ENCODE assay signal across 9 cellular contexts in the genomic region with DNA sequence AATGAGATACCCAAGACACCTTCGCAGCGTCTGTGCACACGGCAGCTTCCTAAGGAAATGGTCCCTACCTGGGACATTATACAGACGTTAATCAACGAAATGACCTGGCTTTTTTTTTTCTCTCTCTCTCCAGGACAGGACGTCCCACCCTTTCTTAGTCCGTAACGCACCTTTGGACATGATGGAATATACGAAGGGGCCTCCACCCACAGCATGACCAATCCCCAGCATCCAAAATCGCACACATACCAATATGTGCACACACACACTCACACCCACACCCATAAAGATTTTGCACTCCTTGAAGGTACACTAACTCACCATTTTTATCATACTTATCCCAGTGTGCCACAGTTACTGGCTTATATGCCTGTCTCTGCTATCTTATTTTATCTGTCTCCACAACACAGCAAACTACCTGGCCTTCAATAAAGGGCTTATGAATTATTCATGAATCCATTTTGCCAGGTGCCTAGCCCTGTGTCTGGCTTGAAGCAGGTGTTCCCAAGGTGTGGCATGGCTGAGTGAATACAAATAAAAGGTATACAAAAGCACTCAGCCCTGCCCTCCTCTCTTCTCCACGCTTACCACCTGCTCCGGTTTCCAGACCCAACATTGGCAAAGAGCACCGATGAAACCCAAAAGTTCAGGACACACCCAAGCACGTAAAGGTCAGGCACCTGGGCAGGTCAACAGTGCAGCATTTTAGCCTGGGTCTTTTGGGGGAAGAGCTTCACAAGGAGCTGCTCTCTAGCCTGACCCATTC. TPM values are rescaled to one million over a fixed set of nuclear protein-coding genes. Genes with fewer than 3 reads are reported as not detected.
DNase-seq lines count a peak whose midpoint lies in the region; ATAC-seq, FAIRE-seq and TF ChIP-seq lines count a peak whose summit lies in the region.
"Had no signal": no experiment of that assay in that cellular context is flagged by ENCODE, and none has a peak within 500 bp of the region (broad histone marks: within the 10 kb centered on the region; RNA-seq: fewer than 3 reads in every experiment).

No MANE protein-coding gene starts in this region.

- H3K27me3 ChIP-seq in bronchial epithelial cell (ENCODE audit: control insufficient read depth, insufficient read depth, low read length), result no peaks in the 10 kb centered on the region

- ATAC-seq in HG02973 (IDR thresholded peaks at IDR 0.05; ENCODE audit: unreplicated experiment), result no peak

- no peak for FAIRE-seq in bronchial epithelial cell (lab: Jason Lieb, UNC)

- no peaks in the 10 kb centered on the region for H3K27me3 Mint-ChIP-seq in osteocyte (ENCODE audit: unreplicated experiment)
- H3K27me3 Mint-ChIP-seq in activated T-helper 2 cell treated with anti-CD3 and anti-CD28 coated beads, Interferon-gamma antibody, Interleukin-2, Interleukin-4, amounts not matched to agents 10 μg/mL and 5 μg/mL and 100 μg/mL, durations not matched to agents 14 hours and 24 hours and 36 hours (ENCODE audit: low read depth), result no peaks in the 10 kb centered on the region

- H3K4me3 ChIP-seq in bronchial epithelial cell (ENCODE audit: low read depth, low read length), result peak overlapping the region; percentile 43

- H3K9me3 Mint-ChIP-seq in osteocyte (ENCODE audit: unreplicated experiment), result no peaks in the 10 kb centered on the region
- no peaks in the 10 kb centered on the region for H3K9me3 Mint-ChIP-seq in activated T-helper 2 cell treated with anti-CD3 and anti-CD28 coated beads, Interferon-gamma antibody, Interleukin-2, Interleukin-4, amounts not matched to agents 10 μg/mL and 5 μg/mL and 100 μg/mL, durations not matched to agents 14 hours and 24 hours and 36 hours

- peaks cover 84% of the 10 kb centered on the region for H3K4me1 Mint-ChIP-seq in osteocyte (ENCODE audit: unreplicated experiment)
- H3K4me1 Mint-ChIP-seq in activated T-helper 2 cell treated with anti-CD3 and anti-CD28 coated beads, Interferon-gamma antibody, Interleukin-2, Interleukin-4, amounts not matched to agents 10 μg/mL and 5 μg/mL and 100 μg/mL, durations not matched to agents 14 hours and 24 hours and 36 hours (ENCODE audit: low read depth), result peaks cover 26% of the 10 kb centered on the region

- peak; percentile 95 for DNase-seq in DMS153 (lab: John Stamatoyannopoulos, UW)
- DNase-seq in NCI-H2081 treated with DMSO at 0.1 percent for 48 hours (lab: John Stamatoyannopoulos, UW), result peak; percentile 84
- no peak for DNase-seq in bronchial epithelial cell (ENCODE audit: low read depth)
- no peak for DNase-seq in osteocyte (ENCODE audit: extremely low spot score, unreplicated experiment)
- no peak for DNase-seq in NCI-H446 treated with DMSO at 0.1 percent for 48 hours (lab: John Stamatoyannopoulos, UW)
- no peak for DNase-seq in activated T-helper 2 cell treated with anti-CD3 and anti-CD28 coated beads, Interferon-gamma antibody, Interleukin-2, Interleukin-4, amounts not matched to agents 10 μg/mL and 5 μg/mL and 100 μg/mL, durations not matched to agents 14 hours and 24 hours and 36 hours (ENCODE audit: low spot score)
- DNase-seq in Ammon's horn (ENCODE audit: low spot score), result no peak
- DNase-seq: NCI-H1930 had no signal

- H3K27ac Mint-ChIP-seq in osteocyte (ENCODE audit: unreplicated experiment), result peak overlapping the region; percentile 96
- H3K27ac Mint-ChIP-seq in activated T-helper 2 cell treated with anti-CD3 and anti-CD28 coated beads, Interferon-gamma antibody, Interleukin-2, Interleukin-4, amounts not matched to agents 10 μg/mL and 5 μg/mL and 100 μg/mL, durations not matched to agents 14 hours and 24 hours and 36 hours, result no peak overlapping the region

- peaks cover 1% of the 10 kb centered on the region for H3K36me3 ChIP-seq in bronchial epithelial cell (ENCODE audit: control insufficient read depth, insufficient read depth, low read length)

- no peaks in the 10 kb centered on the region for H3K36me3 Mint-ChIP-seq in osteocyte (ENCODE audit: unreplicated experiment)
- no peaks in the 10 kb centered on the region for H3K36me3 Mint-ChIP-seq in activated T-helper 2 cell treated with anti-CD3 and anti-CD28 coated beads, Interferon-gamma antibody, Interleukin-2, Interleukin-4, amounts not matched to agents 10 μg/mL and 5 μg/mL and 100 μg/mL, durations not matched to agents 14 hours and 24 hours and 36 hours (ENCODE audit: low read depth)

- intact Hi-C loops in activated T-helper 2 cell treated with anti-CD3 and anti-CD28 coated beads, Interferon-gamma antibody, Interleukin-2, Interleukin-4, amounts not matched to agents 10 μg/mL and 5 μg/mL and 100 μg/mL, durations not matched to agents 14 hours and 24 hours and 36 hours (cut with micrococcal nuclease), result no loop called here

- TF ChIP-seq CTCF in bronchial epithelial cell (IDR thresholded peaks at IDR 0.05; ENCODE audit: insufficient read depth, low read length, severe bottlenecking) (no peak), osteocyte (IDR thresholded peaks at IDR 0.05) (no peak)

- H3K4me3 Mint-ChIP-seq in osteocyte (ENCODE audit: unreplicated experiment), result no peak overlapping the region
- H3K4me3 Mint-ChIP-seq in activated T-helper 2 cell treated with anti-CD3 and anti-CD28 coated beads, Interferon-gamma antibody, Interleukin-2, Interleukin-4, amounts not matched to agents 10 μg/mL and 5 μg/mL and 100 μg/mL, durations not matched to agents 14 hours and 24 hours and 36 hours (ENCODE audit: low read depth), result no peak overlapping the region

RNA-seq across cellular contexts. Expression of a gene that starts 2.2 kb away (rescaled TPM):
- total RNA-seq in bronchial epithelial cell, result 54.5 and 57.7 TPM in 2 replicates
- total RNA-seq in osteocyte, result 2.5 and 3.2 TPM in 2 replicates
- total RNA-seq in activated T-helper 2 cell treated with anti-CD3 and anti-CD28 coated beads, Interferon-gamma antibody, Interleukin-2, Interleukin-4, amounts not matched to agents 10 μg/mL and 5 μg/mL and 100 μg/mL, durations not matched to agents 14 hours and 24 hours and 36 hours, result not detected in 2 replicates

RNA-seq across cellular contexts. Expression of a gene that starts 10.8 kb away (rescaled TPM):
- 55.8 and 60.6 TPM in 2 replicates for total RNA-seq in bronchial epithelial cell
- total RNA-seq in osteocyte, result 16.4 and 17.0 TPM in 2 replicates
- 0.32 and 0.50 TPM in 2 replicates for total RNA-seq in activated T-helper 2 cell treated with anti-CD3 and anti-CD28 coated beads, Interferon-gamma antibody, Interleukin-2, Interleukin-4, amounts not matched to agents 10 μg/mL and 5 μg/mL and 100 μg/mL, durations not matched to agents 14 hours and 24 hours and 36 hours

RNA-seq across cellular contexts. Expression of a gene that starts 31.3 kb away (rescaled TPM):
- total RNA-seq in bronchial epithelial cell, result 26.9 and 47.0 TPM in 2 replicates
- 170 and 188 TPM in 2 replicates for total RNA-seq in osteocyte
- 37.6 TPM in 2 replicates for total RNA-seq in activated T-helper 2 cell treated with anti-CD3 and anti-CD28 coated beads, Interferon-gamma antibody, Interleukin-2, Interleukin-4, amounts not matched to agents 10 μg/mL and 5 μg/mL and 100 μg/mL, durations not matched to agents 14 hours and 24 hours and 36 hours

Comparison
In these comparisons a context has a peak if more than half of its experiments do, and no peak if none do; other contexts are left out.
1. DNase-seq: peak in DMS153 (single experiment) and NCI-H2081 treated with DMSO at 0.1 percent for 48 hours (single experiment); none in bronchial epithelial cell (single experiment), osteocyte (single experiment), NCI-H446 treated with DMSO at 0.1 percent for 48 hours (single experiment), activated T-helper 2 cell treated with anti-CD3 and anti-CD28 coated beads, Interferon-gamma antibody, Interleukin-2, Interleukin-4, amounts not matched to agents 10 μg/mL and 5 μg/mL and 100 μg/mL, durations not matched to agents 14 hours and 24 hours and 36 hours (single experiment) and Ammon's horn (single experiment).
2. RNA of a gene that starts 2.2 kb away (total RNA-seq): 54.5 to 57.7 TPM in bronchial epithelial cell; 2.5 to 3.2 TPM in osteocyte and not detected in activated T-helper 2 cell treated with anti-CD3 and anti-CD28 coated beads, Interferon-gamma antibody, Interleukin-2, Interleukin-4, amounts not matched to agents 10 μg/mL and 5 μg/mL and 100 μg/mL, durations not matched to agents 14 hours and 24 hours and 36 hours; every median in the first group is over 10 times any median in the second.
3. RNA of a gene that starts 10.8 kb away (total RNA-seq): 55.8 to 60.6 TPM in bronchial epithelial cell and 16.4 to 17.0 TPM in osteocyte; 0.32 to 0.50 TPM in activated T-helper 2 cell treated with anti-CD3 and anti-CD28 coated beads, Interferon-gamma antibody, Interleukin-2, Interleukin-4, amounts not matched to agents 10 μg/mL and 5 μg/mL and 100 μg/mL, durations not matched to agents 14 hours and 24 hours and 36 hours; every median in the first group is over 10 times any median in the second.